ENCODE assay signal across 8 cellular contexts in the genomic region with DNA sequence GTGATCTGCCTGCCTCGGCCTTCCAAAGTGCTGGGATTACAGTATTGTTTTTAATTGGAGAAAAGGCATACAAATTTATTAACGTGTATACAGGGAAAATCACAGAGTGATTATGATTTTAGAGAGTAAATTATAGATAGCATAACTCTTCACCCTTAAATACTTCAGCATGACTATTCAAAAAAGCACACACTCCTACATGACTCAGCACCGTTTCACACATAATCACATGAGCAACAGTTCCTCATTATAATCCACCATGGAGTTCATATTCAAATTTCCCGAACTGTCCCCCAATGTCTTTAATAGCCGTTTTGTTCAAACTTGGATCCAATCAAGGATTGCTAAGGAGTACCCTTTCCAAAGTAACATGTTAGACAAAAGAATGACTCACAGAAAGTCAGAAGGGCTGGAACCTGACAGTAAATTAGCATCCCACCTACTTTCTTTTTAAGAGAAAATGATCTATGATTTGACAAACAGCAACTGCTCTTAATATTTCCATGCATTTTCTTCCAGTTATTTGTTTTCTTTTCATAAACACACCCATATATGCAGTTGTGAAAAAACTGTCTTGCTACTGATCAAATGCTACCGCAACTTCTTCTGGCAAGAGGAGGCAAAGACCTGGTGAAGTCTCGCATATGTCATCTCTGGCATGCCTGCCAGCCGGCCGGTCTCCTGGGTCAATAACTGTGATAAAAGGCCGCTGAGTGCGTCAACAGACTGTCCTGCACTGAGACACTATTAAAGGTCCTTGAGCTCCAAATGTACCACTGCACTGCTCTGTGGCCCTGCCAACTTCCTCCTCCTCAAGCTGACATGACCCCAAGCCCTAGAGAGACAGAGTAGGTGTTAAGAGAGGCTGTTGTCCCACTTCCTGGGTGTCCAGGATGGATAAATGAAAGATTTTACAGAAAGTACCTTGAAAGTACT. TPM values are rescaled to one million over a fixed set of nuclear protein-coding genes. Genes with fewer than 3 reads are reported as not detected.
DNase-seq lines count a peak whose midpoint lies in the region; ATAC-seq lines count a peak whose summit lies in the region.

No MANE protein-coding gene starts in this region.

- peak overlapping the region; percentile 58 for H3K27ac Mint-ChIP-seq in activated T-cell treated with anti-CD3 and anti-CD28 coated beads, Interleukin-2, amount 50 U/mL, for 72 hours
- H3K27ac Mint-ChIP-seq in effector memory CD8-positive, alpha-beta T cell: peak overlapping the region; percentile 98 to 99
- H3K27ac Mint-ChIP-seq in naive thymus-derived CD8-positive, alpha-beta T cell: peak overlapping the region in 7 of 10 donors; percentile 25 to 81 (median 68)

- H3K4me3 Mint-ChIP-seq in activated T-cell treated with anti-CD3 and anti-CD28 coated beads, Interleukin-2, amount 50 U/mL, for 72 hours: peak overlapping the region; percentile 68 to 78
- peak overlapping the region; percentile 56 to 63 for H3K4me3 Mint-ChIP-seq in effector memory CD8-positive, alpha-beta T cell
- H3K4me3 Mint-ChIP-seq in naive thymus-derived CD8-positive, alpha-beta T cell: peak overlapping the region in 2 of 10 donors; percentile 3 to 55

- no peaks in the 10 kb centered on the region for H3K27me3 Mint-ChIP-seq in activated T-cell treated with anti-CD3 and anti-CD28 coated beads, Interleukin-2, amount 50 U/mL, for 72 hours (ENCODE audit: low read depth)
- no peaks in the 10 kb centered on the region for H3K27me3 Mint-ChIP-seq in effector memory CD8-positive, alpha-beta T cell
- H3K27me3 Mint-ChIP-seq in naive thymus-derived CD8-positive, alpha-beta T cell: no peaks in the 10 kb centered on the region

- no peak for DNase-seq in activated T-cell treated with anti-CD3 and anti-CD28 coated beads, Interleukin-2, amount 50 U/mL, for 72 hours
- DNase-seq in activated T-cell treated with anti-CD3 and anti-CD28 coated beads, Interleukin-2, amount 50 U/mL, for 48 hours: no peak
- peak; percentile 63 for DNase-seq in RPMI7951 (ENCODE audit: low read depth)
- peak in 1 of 3 experiments; percentile 25 for DNase-seq in effector memory CD8-positive, alpha-beta T cell
- DNase-seq in naive thymus-derived CD8-positive, alpha-beta T cell: no peak
- DNase-seq in SHP77 treated with DMSO at 0.1 percent for 48 hours (lab: John Stamatoyannopoulos, UW): no peak
- DNase-seq in middle frontal gyrus (ENCODE audit: extremely low spot score, low spot score): no peak

- no peak for ATAC-seq in activated T-cell treated with anti-CD3 and anti-CD28 coated beads, Interleukin-2, amount 50 U/mL, for 72 hours (replicated peaks in 1 of 2)
- peak; percentile 31 for ATAC-seq in effector memory CD8-positive, alpha-beta T cell (replicated peaks)
- peak in 1 of 2 donors; percentile 39 for ATAC-seq in naive thymus-derived CD8-positive, alpha-beta T cell
- no peak for ATAC-seq in GM18873 (IDR thresholded peaks at IDR 0.05; ENCODE audit: low FRiP score, unreplicated experiment)

- H3K36me3 Mint-ChIP-seq in activated T-cell treated with anti-CD3 and anti-CD28 coated beads, Interleukin-2, amount 50 U/mL, for 72 hours (ENCODE audit: insufficient read depth in 2 of 2): peaks cover 0 to 5% of the 10 kb centered on the region in 2 donors
- H3K36me3 Mint-ChIP-seq in effector memory CD8-positive, alpha-beta T cell (ENCODE audit: insufficient read depth): peaks cover 21% of the 10 kb centered on the region
- H3K36me3 Mint-ChIP-seq in naive thymus-derived CD8-positive, alpha-beta T cell: peaks cover 0 to 7% (median 0%) of the 10 kb centered on the region in 3 donors

- POLR2A ChIA-PET in naive thymus-derived CD8-positive, alpha-beta T cell (lab: Charles Lee): no interaction called here

- H3K4me1 Mint-ChIP-seq in activated T-cell treated with anti-CD3 and anti-CD28 coated beads, Interleukin-2, amount 50 U/mL, for 72 hours (ENCODE audit: low read depth): peaks cover 89% of the 10 kb centered on the region
- peaks cover 71 to 78% of the 10 kb centered on the region in 2 donors for H3K4me1 Mint-ChIP-seq in effector memory CD8-positive, alpha-beta T cell (ENCODE audit: low read depth in 2 of 2)
- peaks cover 29 to 99% (median 68%) of the 10 kb centered on the region in 4 donors for H3K4me1 Mint-ChIP-seq in naive thymus-derived CD8-positive, alpha-beta T cell

- no peaks in the 10 kb centered on the region for H3K9me3 Mint-ChIP-seq in activated T-cell treated with anti-CD3 and anti-CD28 coated beads, Interleukin-2, amount 50 U/mL, for 72 hours
- H3K9me3 Mint-ChIP-seq in effector memory CD8-positive, alpha-beta T cell: no peaks in the 10 kb centered on the region
- H3K9me3 Mint-ChIP-seq in naive thymus-derived CD8-positive, alpha-beta T cell: no peaks in the 10 kb centered on the region

RNA-seq across cellular contexts. Expression of a gene that starts 31.9 kb away (rescaled TPM):
- 100 to 1,000 TPM; 170 to 175 TPM for total RNA-seq in activated T-cell treated with anti-CD3 and anti-CD28 coated beads, Interleukin-2, amount 50 U/mL, for 72 hours
- 10.0 and 11.5 TPM in 2 replicates for total RNA-seq in RPMI7951 (2014; rRNA removed; shearing (Covaris generic))
- 10 to 100 TPM; 91.7 to 94.7 TPM for total RNA-seq in naive thymus-derived CD8-positive, alpha-beta T cell
- 1 to 10 TPM; 1.6 to 9.0 (median 4.4) TPM for polyA plus RNA-seq in naive thymus-derived CD8-positive, alpha-beta T cell
